11 cellular contexts compared by ENCODE assay signal in genomic region chr2:3282056-3282998, GRCh38.
A peak's percentile ranks its signal among the peaks of the same experiment; 100 is the strongest.
DNase-seq lines count a peak whose midpoint lies in the region; ATAC-seq, FAIRE-seq and TF ChIP-seq lines count a peak whose summit lies in the region.
"Had no signal": no experiment of that assay in that cellular context is flagged by ENCODE, and none has a peak within 500 bp of the region (broad histone marks: within the 10 kb centered on the region; RNA-seq: fewer than 3 reads in every experiment).

No MANE protein-coding gene starts in this region.

- WGBS in GM23248 (ENCODE audit: low coverage in 1 of 2, low lambda C conversion rate in 2 of 2, missing lambda C conversion rate in 2 of 2), 2 experiments, result 84 to 88% methylated on average over 34 to 36 of the region's 36 CpGs

- H3K9me2 ChIP-seq in MM.1S (replicated peaks; ENCODE audit: insufficient read depth, low read length), result no peaks in the 10 kb centered on the region
- H3K9me2 ChIP-seq in GM23248 (ENCODE audit: insufficient read depth), result no peaks in the 10 kb centered on the region
- no peaks in the 10 kb centered on the region for H3K9me2 ChIP-seq in Karpas-422 (replicated peaks; ENCODE audit: insufficient read depth, low read length)

- H3K27me3 ChIP-seq in MM.1S (replicated peaks; ENCODE audit: insufficient read depth, low read length), result no peaks in the 10 kb centered on the region
- no peaks in the 10 kb centered on the region for H3K27me3 ChIP-seq in GM23248 (replicated peaks; ENCODE audit: insufficient read depth)
- no peaks in the 10 kb centered on the region for H3K27me3 ChIP-seq in Karpas-422 (ENCODE audit: low read length)
- H3K27me3 ChIP-seq: vagina had no signal

- intact Hi-C loops in posterior cingulate gyrus (cut with DNase I), result no loop called here

- in situ Hi-C loops in GM23248 (cut with MboI), result no loop called here

- no peak for ATAC-seq in GM18502 (IDR thresholded peaks at IDR 0.05; ENCODE audit: poor library complexity, unreplicated experiment)
- ATAC-seq: activated T-helper 17 cell treated with anti-CD3 and anti-CD28 coated beads, Interleukin-2, amount 50 U/mL, for 72 hours had no signal

- TF ChIP-seq CTCF in MM.1S (IDR thresholded peaks at IDR 0.05; ENCODE audit: low read length), result no peak

- peak; percentile 92 for DNase-seq in H54 (ENCODE audit: insufficient read length, low spot score)
- DNase-seq in NCI-H524 treated with DMSO at 0.1 percent for 48 hours (lab: John Stamatoyannopoulos, UW), result peak; percentile 46
- peak; percentile 25 for DNase-seq in fibroblast of peridontal ligament (ENCODE audit: extremely low read depth)
- peak; percentile 44 to 96 (median 84) for DNase-seq in posterior cingulate gyrus
- no peak for DNase-seq in MM.1S
- no peak for DNase-seq in GM23248
- DNase-seq in Karpas-422, result no peak

- H3K9ac ChIP-seq in MM.1S (ENCODE audit: low read length) (no peak overlapping the region), GM23248 (no peak overlapping the region), Karpas-422 (ENCODE audit: low read length) (no peak overlapping the region)

- H2AFZ ChIP-seq in MM.1S (ENCODE audit: low read length), result no peak overlapping the region
- H2AFZ ChIP-seq in GM23248, result no peak overlapping the region
- no peak overlapping the region for H2AFZ ChIP-seq in Karpas-422 (ENCODE audit: low read length)

- no peak for TF ChIP-seq POLR2A in H54 (IDR thresholded peaks at IDR 0.05; ENCODE audit: low read depth, low read length)

- H3K4me2 ChIP-seq in MM.1S (ENCODE audit: low read depth, low read length) (no peak overlapping the region), GM23248 (ENCODE audit: unreplicated experiment) (no peak overlapping the region), Karpas-422 (ENCODE audit: low read depth, low read length, poor library complexity, severe bottlenecking) (no peak overlapping the region)

- H3K79me2 ChIP-seq in MM.1S (ENCODE audit: low read length) (no peaks in the 10 kb centered on the region), GM23248 (ENCODE audit: insufficient read depth) (no peaks in the 10 kb centered on the region), Karpas-422 (ENCODE audit: low read length) (peaks cover 31% of the 10 kb centered on the region)

- H3K4me3 ChIP-seq in MM.1S (ENCODE audit: low read length) (no peak overlapping the region), GM23248 (no peak overlapping the region), Karpas-422 (ENCODE audit: low read length) (no peak overlapping the region)
- H3K4me3 ChIP-seq: vagina had no signal

- H4K20me1 ChIP-seq in MM.1S (ENCODE audit: insufficient read depth, low read length) (no peaks in the 10 kb centered on the region), GM23248 (ENCODE audit: insufficient read depth) (no peaks in the 10 kb centered on the region), Karpas-422 (ENCODE audit: insufficient read depth, low read depth, low read length) (no peaks in the 10 kb centered on the region)

- no peak for FAIRE-seq in H54 (lab: Jason Lieb, UNC)
- FAIRE-seq: GM12891 had no signal

- H3K36me3 ChIP-seq in MM.1S (replicated peaks; ENCODE audit: insufficient read depth, low read length) (no peaks in the 10 kb centered on the region), GM23248 (ENCODE audit: low read depth) (no peaks in the 10 kb centered on the region), Karpas-422 (ENCODE audit: insufficient read depth, low read length) (0 out of 2 replicates have a peak, but pooled peaks cover 4% of the 10 kb centered on the region)
- H3K36me3 ChIP-seq: vagina had no signal

- H3F3A ChIP-seq in MM.1S (ENCODE audit: insufficient read depth, low read length), result no peaks in the 10 kb centered on the region
- no peaks in the 10 kb centered on the region for H3F3A ChIP-seq in GM23248 (ENCODE audit: insufficient read depth)

- H3K4me1 ChIP-seq in MM.1S (ENCODE audit: low read length), result no peaks in the 10 kb centered on the region
- H3K4me1 ChIP-seq in GM23248 (ENCODE audit: insufficient read depth), result no peaks in the 10 kb centered on the region
- no peaks in the 10 kb centered on the region for H3K4me1 ChIP-seq in Karpas-422 (ENCODE audit: low read length)
- H3K4me1 ChIP-seq: vagina had no signal

- H3K9me3 ChIP-seq in MM.1S (replicated peaks; ENCODE audit: insufficient read depth, low read length), result no peaks in the 10 kb centered on the region
- H3K9me3 ChIP-seq in GM23248 (ENCODE audit: low read depth), result no peaks in the 10 kb centered on the region
- H3K9me3 ChIP-seq in Karpas-422 (ENCODE audit: low read length), result peaks cover under 1% of the 10 kb centered on the region; the same call in 1 of the 2 replicates
- H3K9me3 ChIP-seq: vagina had no signal

- no peak overlapping the region for H3K27ac ChIP-seq in MM.1S (ENCODE audit: low read length)
- H3K27ac ChIP-seq in GM23248, result no peak overlapping the region
- H3K27ac ChIP-seq in Karpas-422 (ENCODE audit: low read length), result no peak overlapping the region
- H3K27ac ChIP-seq: vagina had no signal

Comparison
In these comparisons a context has a peak if more than half of its experiments do, and no peak if none do; other contexts are left out.
1. DNase-seq: peak in H54 (single experiment), NCI-H524 treated with DMSO at 0.1 percent for 48 hours (single experiment), fibroblast of peridontal ligament (single experiment) and posterior cingulate gyrus (10 of 10); none in MM.1S (single experiment), GM23248 (single experiment) and Karpas-422 (single experiment).